27 cellular contexts compared by ENCODE assay signal in genomic region chr13:75583101-75583500, GRCh38.
"Had no signal": no experiment of that assay in that cellular context is flagged by ENCODE, and none has a peak within 500 bp of the region (broad histone marks: within the 10 kb centered on the region; RNA-seq: fewer than 3 reads in every experiment).

No MANE protein-coding gene starts in this region.

- H3K4me1 ChIP-seq: neural progenitor cell, parathyroid adenoma, right lobe of liver, sigmoid colon, stomach, tibial nerve, upper lobe of right lung, uterus had no signal

- H3K9me3 ChIP-seq: ovary, right lobe of liver, sigmoid colon, thyroid gland, upper lobe of right lung, uterus had no signal

- ATAC-seq: naive thymus-derived CD4-positive, alpha-beta T cell; natural killer cell; right cardiac atrium; right lobe of liver; stimulated activated memory B cell treated with anti-CD40 and anti-IgM and Interleukin-4, amounts not matched to agents 10 μg/mL and 1 μg/mL and 100 μg/mL, for 72 hours; upper lobe of right lung had no signal

- H3K4me3 Mint-ChIP-seq: naive thymus-derived CD4-positive, alpha-beta T cell; natural killer cell; nephron; neural progenitor cell; stimulated activated memory B cell treated with anti-CD40 and anti-IgM and Interleukin-4, amounts not matched to agents 10 μg/mL and 1 μg/mL and 100 μg/mL, for 72 hours; stimulated activated naive CD8-positive, alpha-beta T cell treated with anti-CD3 and anti-CD28 coated beads, Interleukin-15, Interleukin-2, amounts not matched to agents 100 ng/mL and 50 ng/mL, for 24 hours had no signal

- H3K27ac ChIP-seq: neural progenitor cell, ovary, parathyroid adenoma, right lobe of liver, sigmoid colon, stomach, thoracic aorta, tibial nerve, upper lobe of right lung, uterus had no signal

- H3K36me3 ChIP-seq: neural progenitor cell, ovary, right lobe of liver, sigmoid colon, thoracic aorta, thyroid gland, upper lobe of right lung, uterus had no signal

- H3K4me1 Mint-ChIP-seq: nephron, neural progenitor cell had no signal

- FAIRE-seq: small intestine had no signal

- H3K4me3 ChIP-seq: neural progenitor cell, ovary, right lobe of liver, sigmoid colon, stomach, thoracic aorta, thyroid gland, tibial nerve, upper lobe of right lung, uterus had no signal

- H3K27me3 ChIP-seq: neural progenitor cell, ovary, right lobe of liver, sigmoid colon, stomach, thyroid gland, tibial nerve, upper lobe of right lung, uterus had no signal

- DNase-seq: naive thymus-derived CD4-positive, alpha-beta T cell; natural killer cell; occipital lobe; ovary; posterior cingulate gyrus; right cardiac atrium; right lobe of liver; sigmoid colon; small intestine; stimulated activated CD4-positive, alpha-beta T cell treated with anti-CD3 and anti-CD28 coated beads, Interleukin-15, amount 100 ng/mL, for 24 hours; stimulated activated CD4-positive, alpha-beta T cell treated with anti-CD3 and anti-CD28 coated beads, Interleukin-4, amount 100 ng/mL, for 1 hour; stimulated activated CD4-positive, alpha-beta T cell treated with anti-CD3 and anti-CD28 coated beads, Interleukin-4, amount 100 ng/mL, for 4 hours; stimulated activated CD8-positive, alpha-beta memory T cell treated with anti-CD3 and anti-CD28 coated beads, Interleukin-4, amount 100 ng/mL, for 48 hours; stimulated activated naive CD4-positive, alpha-beta T cell treated with Interleukin-2 at 50 U/mL for 16 hours; stomach; thyroid gland; trophoblast cell; upper lobe of right lung; uterus had no signal

- H3K27ac Mint-ChIP-seq: natural killer cell; nephron; neural progenitor cell; progenitor cell of endocrine pancreas; stimulated activated memory B cell treated with anti-CD40 and anti-IgM and Interleukin-4, amounts not matched to agents 10 μg/mL and 1 μg/mL and 100 μg/mL, for 72 hours; stimulated activated naive CD8-positive, alpha-beta T cell treated with anti-CD3 and anti-CD28 coated beads, Interleukin-15, Interleukin-2, amounts not matched to agents 100 ng/mL and 50 ng/mL, for 24 hours had no signal

- H3K27me3 Mint-ChIP-seq: naive thymus-derived CD4-positive, alpha-beta T cell; progenitor cell of endocrine pancreas; stimulated activated memory B cell treated with anti-CD40 and anti-IgM and Interleukin-4, amounts not matched to agents 10 μg/mL and 1 μg/mL and 100 μg/mL, for 72 hours; stimulated activated naive CD8-positive, alpha-beta T cell treated with anti-CD3 and anti-CD28 coated beads, Interleukin-15, Interleukin-2, amounts not matched to agents 100 ng/mL and 50 ng/mL, for 24 hours had no signal
